Comparison of ENCODE assay signal across 18 cellular contexts in genomic region chr4:48388504-48389154, GRCh38. TPM values are rescaled to one million over a fixed set of nuclear protein-coding genes. Genes with fewer than 3 reads are reported as not detected.
DNase-seq lines count a peak whose midpoint lies in the region; ATAC-seq, FAIRE-seq and TF ChIP-seq lines count a peak whose summit lies in the region.
"Had no signal": no experiment of that assay in that cellular context is flagged by ENCODE, and none has a peak within 500 bp of the region (broad histone marks: within the 10 kb centered on the region; RNA-seq: fewer than 3 reads in every experiment).

No MANE protein-coding gene starts in this region.

- H3K36me3 Mint-ChIP-seq in astrocyte (ENCODE audit: low read depth, unreplicated experiment) (peaks cover 9% of the 10 kb centered on the region), T-helper 17 cell (ENCODE audit: low read depth) (peaks cover 11% of the 10 kb centered on the region)

- peaks cover 14% of the 10 kb centered on the region for H3K4me1 Mint-ChIP-seq in astrocyte (ENCODE audit: low read depth, unreplicated experiment)
- peaks cover 11% of the 10 kb centered on the region for H3K4me1 Mint-ChIP-seq in T-helper 17 cell
- H3K4me1 Mint-ChIP-seq: activated CD4-positive, alpha-beta T cell treated with anti-CD3 and anti-CD28 coated beads for 36 hours; nephron progenitor cell; stimulated activated effector memory CD8-positive, alpha-beta T cell treated with anti-CD3 and anti-CD28 coated beads, Interleukin-12 subunit alpha, Interleukin-12 subunit beta, amount 100 ng/mL, for 72 hours had no signal

- H3K27ac Mint-ChIP-seq in astrocyte (ENCODE audit: unreplicated experiment) (no peak overlapping the region), T-helper 17 cell (no peak overlapping the region)
- H3K27ac Mint-ChIP-seq: activated CD4-positive, alpha-beta T cell treated with anti-CD3 and anti-CD28 coated beads for 36 hours; nephron progenitor cell; stimulated activated effector memory CD8-positive, alpha-beta T cell treated with anti-CD3 and anti-CD28 coated beads, Interleukin-12 subunit alpha, Interleukin-12 subunit beta, amount 100 ng/mL, for 72 hours had no signal

- peaks cover 6% of the 10 kb centered on the region for H3K79me2 ChIP-seq in astrocyte (ENCODE audit: insufficient read depth, low read length)

- H3K9me3 Mint-ChIP-seq in astrocyte (ENCODE audit: unreplicated experiment): no peaks in the 10 kb centered on the region
- H3K9me3 Mint-ChIP-seq: activated T-cell treated with anti-CD3 and anti-CD28 coated beads, Interleukin-2, amount 50 U/mL, for 24 hours; nephron progenitor cell; stimulated activated effector memory CD8-positive, alpha-beta T cell treated with anti-CD3 and anti-CD28 coated beads, Interleukin-12 subunit alpha, Interleukin-12 subunit beta, amount 100 ng/mL, for 72 hours had no signal

- H3K27me3 ChIP-seq in astrocyte (ENCODE audit: insufficient read depth, low read length) (no peaks in the 10 kb centered on the region), psoas muscle (ENCODE audit: insufficient read depth in 3 of 3, low read length in 2 of 3) (no peaks in the 10 kb centered on the region)
- H3K27me3 ChIP-seq: sigmoid colon, uterus had no signal

- WGBS in psoas muscle, 3 donors: 25 to 69% (median 36%) methylated on average over 2 of the region's 2 CpGs

- H3K4me3 Mint-ChIP-seq in astrocyte (ENCODE audit: unreplicated experiment) (no peak overlapping the region), T-helper 17 cell (no peak overlapping the region)
- H3K4me3 Mint-ChIP-seq: activated CD4-positive, alpha-beta T cell treated with anti-CD3 and anti-CD28 coated beads for 36 hours; activated T-cell treated with anti-CD3 and anti-CD28 coated beads, Interleukin-2, amount 50 U/mL, for 24 hours; nephron progenitor cell; stimulated activated effector memory CD8-positive, alpha-beta T cell treated with anti-CD3 and anti-CD28 coated beads, Interleukin-12 subunit alpha, Interleukin-12 subunit beta, amount 100 ng/mL, for 72 hours had no signal

- no peak overlapping the region for H3K4me3 ChIP-seq in astrocyte (ENCODE audit: insufficient read depth, low read depth, low read length)
- H3K4me3 ChIP-seq in foreskin fibroblast (ENCODE audit: low read depth in 1 of 2, low read length in 2 of 2): no peak overlapping the region
- H3K4me3 ChIP-seq in psoas muscle: no peak overlapping the region
- H3K4me3 ChIP-seq: sigmoid colon, uterus had no signal

- H3K4me2 ChIP-seq in astrocyte (ENCODE audit: low read length): no peak overlapping the region

- no peak overlapping the region for H2AFZ ChIP-seq in astrocyte (ENCODE audit: low read depth, low read length)

- intact Hi-C loops in psoas muscle (cut with DNase I): no loop called here

- DNase-seq in GM04504 (ENCODE audit: low read depth): peak; percentile 35
- peak; percentile 67 for DNase-seq in astrocyte (ENCODE audit: low read depth)
- DNase-seq in foreskin fibroblast: peak; percentile 47 to 69
- no peak for DNase-seq in psoas muscle
- no peak for DNase-seq in T-helper 17 cell
- DNase-seq in activated CD4-positive, alpha-beta T cell treated with anti-CD3 and anti-CD28 coated beads, Interleukin-2, amount 50 U/mL, for 4 hours: no peak
- DNase-seq: activated CD4-positive, alpha-beta T cell treated with anti-CD3 and anti-CD28 coated beads for 36 hours; activated T-cell treated with anti-CD3 and anti-CD28 coated beads, Interleukin-2, amount 50 U/mL, for 24 hours; GOT3; KBM-7; NCI-H1417 treated with DMSO at 0.1 percent for 48 hours; NCI-H526; nephron progenitor cell; sigmoid colon; stimulated activated CD4-positive, alpha-beta T cell treated with anti-CD3 and anti-CD28 coated beads, Interleukin-4, amount 100 ng/mL, for 4 hours; uterus had no signal

- TF ChIP-seq CTCF in astrocyte (IDR thresholded peaks at IDR 0.05; ENCODE audit: insufficient read depth, low read depth, low read length) (no peak), foreskin fibroblast (IDR thresholded peaks at IDR 0.05; ENCODE audit: low read depth, low read length) (no peak), psoas muscle (IDR thresholded peaks at IDR 0.05) (no peak)

- H3K9me3 ChIP-seq in astrocyte (ENCODE audit: insufficient read depth, low read depth, low read length) (no peaks in the 10 kb centered on the region), psoas muscle (no peaks in the 10 kb centered on the region), T-helper 17 cell (ENCODE audit: control insufficient read depth, low read length, poor library complexity, severe bottlenecking) (no peaks in the 10 kb centered on the region)
- H3K9me3 ChIP-seq: sigmoid colon, uterus had no signal

- H3K27me3 Mint-ChIP-seq in astrocyte (ENCODE audit: low read depth, unreplicated experiment) (no peaks in the 10 kb centered on the region), T-helper 17 cell (no peaks in the 10 kb centered on the region)
- H3K27me3 Mint-ChIP-seq: activated CD4-positive, alpha-beta T cell treated with anti-CD3 and anti-CD28 coated beads for 36 hours; activated T-cell treated with anti-CD3 and anti-CD28 coated beads, Interleukin-2, amount 50 U/mL, for 24 hours had no signal

- no peak for FAIRE-seq in astrocyte (lab: Jason Lieb, UNC)

- peaks cover 19% of the 10 kb centered on the region for H3K36me3 ChIP-seq in astrocyte (ENCODE audit: insufficient read depth, low read length)
- H3K36me3 ChIP-seq in psoas muscle (ENCODE audit: insufficient read depth in 1 of 2, low read depth in 1 of 2): peaks cover 0 to 73% of the 10 kb centered on the region in 2 donors
- H3K36me3 ChIP-seq: uterus had no signal

- H4K20me1 ChIP-seq in astrocyte (ENCODE audit: insufficient read depth, low read length): no peaks in the 10 kb centered on the region

- H3K4me1 ChIP-seq in astrocyte (ENCODE audit: insufficient read depth, low read length) (no peaks in the 10 kb centered on the region), psoas muscle (peaks cover 22% of the 10 kb centered on the region)
- H3K4me1 ChIP-seq: uterus had no signal

- H3K27ac ChIP-seq in astrocyte (ENCODE audit: low read depth, low read length) (peak overlapping the region; percentile 49), psoas muscle (peak overlapping the region; percentile 43)
- H3K27ac ChIP-seq: sigmoid colon, uterus had no signal

- peak in 3 of 4 donors; percentile 61 to 73 (median 63) for ATAC-seq in psoas muscle
- ATAC-seq in T-helper 17 cell: no peak
- no peak for ATAC-seq in HG03520 (IDR thresholded peaks at IDR 0.05; ENCODE audit: unreplicated experiment)
- ATAC-seq: activated CD4-positive, alpha-beta T cell treated with anti-CD3 and anti-CD28 coated beads for 36 hours; stimulated activated effector memory CD8-positive, alpha-beta T cell treated with anti-CD3 and anti-CD28 coated beads, Interleukin-12 subunit alpha, Interleukin-12 subunit beta, amount 100 ng/mL, for 72 hours had no signal

- H3K9ac ChIP-seq in astrocyte (ENCODE audit: low read length): no peak overlapping the region

RNA-seq across cellular contexts. Expression of gene SLAIN2, which starts 47.3 kb away (rescaled TPM):
- total RNA-seq in astrocyte (85.3 and 90.5 TPM in 2 replicates), psoas muscle (100 to 1,000 TPM; 157 to 204 (median 191) TPM), T-helper 17 cell (10 to 100 TPM; 76.7 to 92.3 TPM)
- 100 to 1,000 TPM in 1 of 3 donors, 10 to 100 TPM in 2; 69.5 to 203 (median 79.9) TPM for polyA plus RNA-seq in psoas muscle

Comparison
In these comparisons a context has a peak if more than half of its experiments do, and no peak if none do; other contexts are left out.
1. DNase-seq: peak in GM04504 (single experiment), astrocyte (single experiment) and foreskin fibroblast (2 of 2); none in psoas muscle (0 of 2), T-helper 17 cell (0 of 3) and activated CD4-positive, alpha-beta T cell treated with anti-CD3 and anti-CD28 coated beads, Interleukin-2, amount 50 U/mL, for 4 hours (0 of 2).
2. ATAC-seq: peak in psoas muscle (3 of 4); none in T-helper 17 cell (single experiment) and HG03520 (single experiment).